ENCODE assay signal across 9 cellular contexts in genomic region chr16:27254262-27254811, GRCh38. TPM values are rescaled to one million over a fixed set of nuclear protein-coding genes. Genes with fewer than 3 reads are reported as not detected.
DNase-seq lines count a peak whose midpoint lies in the region; ATAC-seq, FAIRE-seq and TF ChIP-seq lines count a peak whose summit lies in the region.
"Had no signal": no experiment of that assay in that cellular context is flagged by ENCODE, and none has a peak within 500 bp of the region (broad histone marks: within the 10 kb centered on the region; RNA-seq: fewer than 3 reads in every experiment).

No MANE protein-coding gene starts in this region.

- TF ChIP-seq CTCF in RWPE2 (IDR thresholded peaks at IDR 0.05; ENCODE audit: poor library complexity, severe bottlenecking) (no peak), lower lobe of right lung (IDR thresholded peaks at IDR 0.05) (no peak), dorsolateral prefrontal cortex (IDR thresholded peaks at IDR 0.05 in 54 of 56, conservative IDR thresholded peaks at IDR 0.05 in 2 of 56; ENCODE audit: low read depth in 1 of 56, partially characterized antibody in 56 of 56) (no peak)

- H3K4me3 ChIP-seq in RWPE2 (ENCODE audit: severe bottlenecking) (no peak overlapping the region), lower lobe of right lung (no peak overlapping the region), dorsolateral prefrontal cortex (no peak overlapping the region)
- H3K4me3 ChIP-seq: hepatocyte had no signal

- TF ChIP-seq POLR2A in GM12891 (IDR thresholded peaks at IDR 0.05; ENCODE audit: low read depth, low read length) = no peak

- peaks cover 44% of the 10 kb centered on the region for H3K36me3 ChIP-seq in RWPE2 (ENCODE audit: low read depth)
- H3K36me3 ChIP-seq in lower lobe of right lung = peaks cover 25% of the 10 kb centered on the region

- FAIRE-seq in GM12891 (lab: Jason Lieb, UNC) = peak; percentile 28

- intact Hi-C loops in lower lobe of right lung (cut with DNase I) (no loop called here), dorsolateral prefrontal cortex (cut with DNase I) (no loop called here)

- H3K4me1 ChIP-seq in RWPE2 (ENCODE audit: insufficient read depth, poor library complexity, severe bottlenecking) (peaks cover 30% of the 10 kb centered on the region), lower lobe of right lung (peaks cover 37% of the 10 kb centered on the region)

- ATAC-seq in GM21737 (IDR thresholded peaks at IDR 0.05; ENCODE audit: unreplicated experiment) (peak; percentile 55), RWPE2 (ENCODE audit: low read depth) (no peak), lower lobe of right lung (no peak), left lobe of liver (no peak)

- H3K27me3 ChIP-seq in RWPE2 (ENCODE audit: insufficient read depth, poor library complexity, severe bottlenecking) (no peaks in the 10 kb centered on the region), lower lobe of right lung (ENCODE audit: low read depth) (no peaks in the 10 kb centered on the region), dorsolateral prefrontal cortex (no peaks in the 10 kb centered on the region)
- H3K27me3 ChIP-seq: hepatocyte had no signal

- no peak for DNase-seq in GM12891 (ENCODE audit: insufficient read length, low spot score)
- no peak for DNase-seq in RWPE2 (ENCODE audit: low spot score)
- DNase-seq in lower lobe of right lung = peak; percentile 14
- DNase-seq in kidney tubule cell (ENCODE audit: low spot score) = no peak
- no peak for DNase-seq in GM19240 (ENCODE audit: insufficient read length, low spot score)
- no peak for DNase-seq in dorsolateral prefrontal cortex
- no peak for DNase-seq in left lobe of liver (ENCODE audit: low spot score)

- H3K9me3 ChIP-seq in RWPE2 (ENCODE audit: severe bottlenecking) (no peaks in the 10 kb centered on the region), lower lobe of right lung (no peaks in the 10 kb centered on the region)

- H3K27ac ChIP-seq in RWPE2 (ENCODE audit: poor library complexity, severe bottlenecking) (peak overlapping the region; percentile 65), lower lobe of right lung (no peak overlapping the region), dorsolateral prefrontal cortex (peak overlapping the region in 10 of 59 donors; percentile 2 to 75 (median 42))
- H3K27ac ChIP-seq: hepatocyte had no signal

TF ChIP-seq in GM12891, 5 proteins besides CTCF, POLR2A, EP300 and RAD21:
- no peak for TF ChIP-seq TAF1 (IDR thresholded peaks at IDR 0.05; ENCODE audit: low read depth, low read length)
- 0 out of 2 replicates have a peak, but pooled peaks have one; percentile 15 for TF ChIP-seq SPI1 (IDR thresholded peaks at IDR 0.05; ENCODE audit: low read depth, low read length)
TF ChIP-seq in GM12891: peak in this region for 1.

RNA-seq across cellular contexts. Expression of gene NSMCE1, which starts 14.2 kb away (rescaled TPM):
- 81.9 TPM for polyA plus RNA-seq in GM12891 (2012; ENCODE audit: low read depth, missing spikeins)
- total RNA-seq in lower lobe of right lung = 53.0 TPM
- 10 to 100 TPM; 22.8 to 53.0 (median 35.7) TPM for total RNA-seq in dorsolateral prefrontal cortex
- total RNA-seq in left lobe of liver = 27.9 TPM

RNA-seq across cellular contexts. Expression of gene KDM8, which starts 51.0 kb away (rescaled TPM):
- polyA plus RNA-seq in GM12891 (2012; ENCODE audit: low read depth, missing spikeins) = 1.9 TPM
- total RNA-seq in lower lobe of right lung = 8.6 TPM
- 10 to 100 TPM in 117 of 120 experiments, 1 to 10 TPM in 3; 8.7 to 25.5 (median 15.1) TPM for total RNA-seq in dorsolateral prefrontal cortex
- 73.7 TPM for total RNA-seq in left lobe of liver

RNA-seq across cellular contexts. Expression of gene IL4R, which starts 59.4 kb away (rescaled TPM):
- polyA plus RNA-seq in GM12891 (2012; ENCODE audit: low read depth, missing spikeins) = 20.9 TPM
- total RNA-seq in lower lobe of right lung (143 TPM), dorsolateral prefrontal cortex (10 to 100 TPM in 114 of 120 experiments, 1 to 10 TPM in 6; 6.1 to 78.9 (median 30.8) TPM), left lobe of liver (51.4 TPM)
